In the genomic region with DNA sequence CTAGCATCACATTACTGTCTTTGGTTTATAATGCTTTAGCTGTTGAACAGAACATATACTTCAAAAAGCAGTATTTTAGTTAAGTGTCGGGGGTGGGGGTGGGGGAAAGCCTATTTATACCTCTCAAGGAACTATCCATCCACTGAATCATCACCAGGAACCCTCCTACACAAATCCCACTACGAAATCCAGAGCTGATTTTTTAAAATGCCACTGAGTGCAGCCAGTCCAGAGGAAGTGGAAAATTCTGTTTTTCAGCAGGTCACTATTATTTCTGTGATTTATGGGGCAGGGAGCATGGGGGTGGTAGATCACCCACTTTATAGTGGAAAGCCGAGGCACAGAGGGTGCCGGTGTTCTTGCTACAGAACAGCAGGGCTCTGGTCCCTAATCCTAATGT, we compare ENCODE assay signal across 15 cellular contexts.
DNase-seq lines count a peak whose midpoint lies in the region; ATAC-seq, FAIRE-seq and TF ChIP-seq lines count a peak whose summit lies in the region.
"Had no signal": no experiment of that assay in that cellular context is flagged by ENCODE, and none has a peak within 500 bp of the region (broad histone marks: within the 10 kb centered on the region; RNA-seq: fewer than 3 reads in every experiment).

No MANE protein-coding gene starts in this region.

- 56% methylated on average over 4 of the region's 4 CpGs for WGBS in A549 (ENCODE audit: missing lambda C conversion rate)

- no peaks in the 10 kb centered on the region for H3K9me3 ChIP-seq in A549
- no peaks in the 10 kb centered on the region for H3K9me3 ChIP-seq in HEK293 (ENCODE audit: control insufficient read depth, insufficient read depth, low read depth, low read length)
- H3K9me3 ChIP-seq in astrocyte (ENCODE audit: insufficient read depth, low read depth, low read length), result no peaks in the 10 kb centered on the region
- H3K9me3 ChIP-seq: right atrium auricular region, upper lobe of left lung had no signal

- peaks cover 19% of the 10 kb centered on the region for H3K79me2 ChIP-seq in astrocyte (ENCODE audit: insufficient read depth, low read length)

- H3K4me2 ChIP-seq in A549 (peak overlapping the region; percentile 36), astrocyte (ENCODE audit: low read length) (peak overlapping the region; percentile 69)

- peaks cover 9% of the 10 kb centered on the region for H3K36me3 Mint-ChIP-seq in astrocyte (ENCODE audit: low read depth, unreplicated experiment)
- no peaks in the 10 kb centered on the region for H3K36me3 Mint-ChIP-seq in activated naive CD4-positive, alpha-beta T cell treated with anti-CD3 and anti-CD28 coated beads, Interleukin-2, amount 10 ng/mL, durations not matched to agents 7 days and 5 days
- H3K36me3 Mint-ChIP-seq in activated T-helper 17 cell treated with anti-CD3 and anti-CD28 coated beads, Interleukin-2, amount 50 U/mL, for 72 hours (ENCODE audit: low read depth), result peaks cover 7% of the 10 kb centered on the region
- H3K36me3 Mint-ChIP-seq: activated naive CD4-positive, alpha-beta T cell treated with anti-CD3 and anti-CD28 coated beads, Interleukin-2, amount 50 U/mL, for 72 hours; stimulated activated memory B cell treated with anti-CD40 and anti-IgM and Interleukin-4, amounts not matched to agents 10 μg/mL and 1 μg/mL and 100 μg/mL, for 72 hours had no signal

- CTCF ChIA-PET in A549 (lab: Yijun Ruan, JAX), result interaction anchor here (1.1 to 1.4 kb wide), 3 partner anchors 11 to 16 kb away, joined by 3 to 6 read pairs (median 3); no protein-coding TSS in a partner anchor
- CTCF ChIA-PET in HEK293 (lab: Yijun Ruan, JAX), result interaction anchor here (0.5 kb wide), 1 partner anchor 154 kb away, joined by 3 read pairs; no protein-coding TSS in a partner anchor
- CTCF ChIA-PET in activated naive CD4-positive, alpha-beta T cell treated with anti-CD3 and anti-CD28 coated beads, Interleukin-2, amount 10 ng/mL, durations not matched to agents 7 days and 5 days (lab: Charles Lee), result interaction anchor here (0.7 kb wide), 1 partner anchor 1039 kb away, joined by 4 read pairs; no protein-coding TSS in a partner anchor

- no peak for TF ChIP-seq EP300 in A549 (IDR thresholded peaks at IDR 0.05)

- H3K9ac ChIP-seq in astrocyte (ENCODE audit: low read length), result peak overlapping the region; percentile 48

- no peak overlapping the region for H2AFZ ChIP-seq in astrocyte (ENCODE audit: low read depth, low read length)

- no peak for ATAC-seq in A549
- ATAC-seq in GM21825 (IDR thresholded peaks at IDR 0.05; ENCODE audit: unreplicated experiment), result no peak
- ATAC-seq in activated T-helper 17 cell treated with anti-CD3 and anti-CD28 coated beads, Interleukin-2, amount 50 U/mL, for 72 hours (replicated peaks), result no peak
- ATAC-seq: activated naive CD4-positive, alpha-beta T cell treated with anti-CD3 and anti-CD28 coated beads, Interleukin-2, amount 50 U/mL, for 72 hours; stimulated activated memory B cell treated with anti-CD40 and anti-IgM and Interleukin-4, amounts not matched to agents 10 μg/mL and 1 μg/mL and 100 μg/mL, for 72 hours had no signal

- H4K20me1 ChIP-seq in astrocyte (ENCODE audit: insufficient read depth, low read length), result no peaks in the 10 kb centered on the region

- POLR2A ChIA-PET in A549 (lab: Yijun Ruan, JAX) (interaction anchor here (0.6 kb wide), 1 partner anchor 10 kb away, joined by 3 read pairs; no protein-coding TSS in a partner anchor), HEK293 (lab: Yijun Ruan, JAX) (interaction anchor here (0.6 kb wide), 1 partner anchor 939 kb away, joined by 3 read pairs; no protein-coding TSS in a partner anchor)

- no peaks in the 10 kb centered on the region for H3K27me3 ChIP-seq in astrocyte (ENCODE audit: insufficient read depth, low read length)
- H3K27me3 ChIP-seq: right atrium auricular region, upper lobe of left lung had no signal

- peaks cover 0 to 3% of the 10 kb centered on the region in 2 experiments; a peak in 1 of 3 replicates for H3K36me3 ChIP-seq in HEK293 (ENCODE audit: control insufficient read depth in 2 of 2, insufficient read depth in 1 of 2, low read length in 2 of 2)
- peaks cover 6% of the 10 kb centered on the region for H3K36me3 ChIP-seq in astrocyte (ENCODE audit: insufficient read depth, low read length)
- H3K36me3 ChIP-seq: right atrium auricular region, upper lobe of left lung had no signal

- DNase-seq in A549 (ENCODE audit: low read depth in 1 of 2, low spot score in 1 of 2), result no peak
- DNase-seq in astrocyte (ENCODE audit: low read depth), result peak; percentile 81
- peak; percentile 8 to 36 for DNase-seq in lung microvascular endothelial cell (ENCODE audit: low read depth in 2 of 2)
- DNase-seq in activated naive CD4-positive, alpha-beta T cell treated with anti-CD3 and anti-CD28 coated beads, Interleukin-2, amount 10 ng/mL, durations not matched to agents 7 days and 5 days, result no peak
- DNase-seq in SHP77 treated with DMSO at 0.1 percent for 48 hours (lab: John Stamatoyannopoulos, UW), result no peak
- DNase-seq: H7, NCI-H1436 treated with DMSO at 0.1 percent for 48 hours, NCI-H524, upper lobe of left lung had no signal

- FAIRE-seq in A549 (lab: Jason Lieb, UNC) (no peak), astrocyte (lab: Jason Lieb, UNC) (peak; percentile 43)

- no peak overlapping the region for H3K4me3 Mint-ChIP-seq in astrocyte (ENCODE audit: unreplicated experiment)
- no peak overlapping the region for H3K4me3 Mint-ChIP-seq in activated naive CD4-positive, alpha-beta T cell treated with anti-CD3 and anti-CD28 coated beads, Interleukin-2, amount 10 ng/mL, durations not matched to agents 7 days and 5 days
- no peak overlapping the region for H3K4me3 Mint-ChIP-seq in activated T-helper 17 cell treated with anti-CD3 and anti-CD28 coated beads, Interleukin-2, amount 50 U/mL, for 72 hours
- H3K4me3 Mint-ChIP-seq: stimulated activated memory B cell treated with anti-CD40 and anti-IgM and Interleukin-4, amounts not matched to agents 10 μg/mL and 1 μg/mL and 100 μg/mL, for 72 hours had no signal

- H3K27me3 Mint-ChIP-seq in astrocyte (ENCODE audit: low read depth, unreplicated experiment), result no peaks in the 10 kb centered on the region
- no peaks in the 10 kb centered on the region for H3K27me3 Mint-ChIP-seq in activated naive CD4-positive, alpha-beta T cell treated with anti-CD3 and anti-CD28 coated beads, Interleukin-2, amount 10 ng/mL, durations not matched to agents 7 days and 5 days
- no peaks in the 10 kb centered on the region for H3K27me3 Mint-ChIP-seq in activated T-helper 17 cell treated with anti-CD3 and anti-CD28 coated beads, Interleukin-2, amount 50 U/mL, for 72 hours
- H3K27me3 Mint-ChIP-seq: stimulated activated memory B cell treated with anti-CD40 and anti-IgM and Interleukin-4, amounts not matched to agents 10 μg/mL and 1 μg/mL and 100 μg/mL, for 72 hours had no signal

- peaks cover 68% of the 10 kb centered on the region for H3K4me1 Mint-ChIP-seq in astrocyte (ENCODE audit: low read depth, unreplicated experiment)
- H3K4me1 Mint-ChIP-seq in activated naive CD4-positive, alpha-beta T cell treated with anti-CD3 and anti-CD28 coated beads, Interleukin-2, amount 10 ng/mL, durations not matched to agents 7 days and 5 days, result no peaks in the 10 kb centered on the region
- H3K4me1 Mint-ChIP-seq in activated T-helper 17 cell treated with anti-CD3 and anti-CD28 coated beads, Interleukin-2, amount 50 U/mL, for 72 hours, result no peaks in the 10 kb centered on the region

- TF ChIP-seq RAD21 in A549 (conservative IDR thresholded peaks at IDR 0.05 in 1 of 2, IDR thresholded peaks at IDR 0.05 in 1 of 2), result no peak

- peaks cover 3% of the 10 kb centered on the region for H3K9me3 Mint-ChIP-seq in astrocyte (ENCODE audit: unreplicated experiment)
- H3K9me3 Mint-ChIP-seq in activated naive CD4-positive, alpha-beta T cell treated with anti-CD3 and anti-CD28 coated beads, Interleukin-2, amount 10 ng/mL, durations not matched to agents 7 days and 5 days, result peaks cover 3% of the 10 kb centered on the region
- peaks cover 4% of the 10 kb centered on the region for H3K9me3 Mint-ChIP-seq in activated T-helper 17 cell treated with anti-CD3 and anti-CD28 coated beads, Interleukin-2, amount 50 U/mL, for 72 hours
- H3K9me3 Mint-ChIP-seq: stimulated activated memory B cell treated with anti-CD40 and anti-IgM and Interleukin-4, amounts not matched to agents 10 μg/mL and 1 μg/mL and 100 μg/mL, for 72 hours had no signal

- H3K27ac ChIP-seq in A549 (peak overlapping the region; percentile 73 to 76), HEK293 (ENCODE audit: extremely low read depth, low read depth, low read length) (no peak overlapping the region), astrocyte (ENCODE audit: low read depth, low read length) (peak overlapping the region; percentile 88)
- H3K27ac ChIP-seq: right atrium auricular region, upper lobe of left lung had no signal

- H3K27ac Mint-ChIP-seq in astrocyte (ENCODE audit: unreplicated experiment), result peak overlapping the region; percentile 95
- no peak overlapping the region for H3K27ac Mint-ChIP-seq in activated naive CD4-positive, alpha-beta T cell treated with anti-CD3 and anti-CD28 coated beads, Interleukin-2, amount 10 ng/mL, durations not matched to agents 7 days and 5 days
- no peak overlapping the region for H3K27ac Mint-ChIP-seq in activated T-helper 17 cell treated with anti-CD3 and anti-CD28 coated beads, Interleukin-2, amount 50 U/mL, for 72 hours
- H3K27ac Mint-ChIP-seq: activated naive CD4-positive, alpha-beta T cell treated with anti-CD3 and anti-CD28 coated beads, Interleukin-2, amount 50 U/mL, for 72 hours; stimulated activated memory B cell treated with anti-CD40 and anti-IgM and Interleukin-4, amounts not matched to agents 10 μg/mL and 1 μg/mL and 100 μg/mL, for 72 hours had no signal

- TF ChIP-seq POLR2A in A549 (IDR thresholded peaks at IDR 0.05; ENCODE audit: low read length), result no peak

- H3K4me3 ChIP-seq in A549, result no peak overlapping the region
- H3K4me3 ChIP-seq in HEK293 (ENCODE audit: low read depth, low read length), result no peak overlapping the region
- H3K4me3 ChIP-seq in astrocyte (ENCODE audit: insufficient read depth, low read depth, low read length), result no peak overlapping the region
- H3K4me3 ChIP-seq: right atrium auricular region, upper lobe of left lung had no signal

- H3K4me1 ChIP-seq in A549 (peaks cover 75% of the 10 kb centered on the region), HEK293 (ENCODE audit: control insufficient read depth, insufficient read depth, low read length) (peaks cover 8% of the 10 kb centered on the region), astrocyte (ENCODE audit: insufficient read depth, low read length) (peaks cover 39% of the 10 kb centered on the region)

- TF ChIP-seq CTCF in A549 (IDR thresholded peaks at IDR 0.05), result no peak
- TF ChIP-seq CTCF in HEK293 (tag by site-specific recombination; IDR thresholded peaks at IDR 0.05), result no peak
- no peak for TF ChIP-seq CTCF in astrocyte (IDR thresholded peaks at IDR 0.05; ENCODE audit: insufficient read depth, low read depth, low read length)

TF ChIP-seq in A549, 52 proteins besides CTCF, POLR2A, EP300 and RAD21 (continues in another document):
- TF ChIP-seq RNF2 (IDR thresholded peaks at IDR 0.05; ENCODE audit: borderline replicate concordance, low read depth) (no peak), RCOR1 (IDR thresholded peaks at IDR 0.05; ENCODE audit: low read depth, low read length) (no peak)

TF ChIP-seq in HEK293, 187 proteins besides CTCF, POLR2A, EP300 and RAD21 (continues in another document):
- TF ChIP-seq ZNF302 (tag by site-specific recombination; IDR thresholded peaks at IDR 0.05; ENCODE audit: low read depth) (no peak), ZBTB17 (tag by site-specific recombination; IDR thresholded peaks at IDR 0.05) (no peak), ZXDB (tag by site-specific recombination; IDR thresholded peaks at IDR 0.05) (no peak)

Comparison
In these comparisons a context has a peak if more than half of its experiments do, and no peak if none do; other contexts are left out.
1. DNase-seq: peak in astrocyte (single experiment) and lung microvascular endothelial cell (2 of 2); none in A549 (0 of 2), activated naive CD4-positive, alpha-beta T cell treated with anti-CD3 and anti-CD28 coated beads, Interleukin-2, amount 10 ng/mL, durations not matched to agents 7 days and 5 days (single experiment) and SHP77 treated with DMSO at 0.1 percent for 48 hours (single experiment).